16 cellular contexts compared by ENCODE assay signal in the genomic region with DNA sequence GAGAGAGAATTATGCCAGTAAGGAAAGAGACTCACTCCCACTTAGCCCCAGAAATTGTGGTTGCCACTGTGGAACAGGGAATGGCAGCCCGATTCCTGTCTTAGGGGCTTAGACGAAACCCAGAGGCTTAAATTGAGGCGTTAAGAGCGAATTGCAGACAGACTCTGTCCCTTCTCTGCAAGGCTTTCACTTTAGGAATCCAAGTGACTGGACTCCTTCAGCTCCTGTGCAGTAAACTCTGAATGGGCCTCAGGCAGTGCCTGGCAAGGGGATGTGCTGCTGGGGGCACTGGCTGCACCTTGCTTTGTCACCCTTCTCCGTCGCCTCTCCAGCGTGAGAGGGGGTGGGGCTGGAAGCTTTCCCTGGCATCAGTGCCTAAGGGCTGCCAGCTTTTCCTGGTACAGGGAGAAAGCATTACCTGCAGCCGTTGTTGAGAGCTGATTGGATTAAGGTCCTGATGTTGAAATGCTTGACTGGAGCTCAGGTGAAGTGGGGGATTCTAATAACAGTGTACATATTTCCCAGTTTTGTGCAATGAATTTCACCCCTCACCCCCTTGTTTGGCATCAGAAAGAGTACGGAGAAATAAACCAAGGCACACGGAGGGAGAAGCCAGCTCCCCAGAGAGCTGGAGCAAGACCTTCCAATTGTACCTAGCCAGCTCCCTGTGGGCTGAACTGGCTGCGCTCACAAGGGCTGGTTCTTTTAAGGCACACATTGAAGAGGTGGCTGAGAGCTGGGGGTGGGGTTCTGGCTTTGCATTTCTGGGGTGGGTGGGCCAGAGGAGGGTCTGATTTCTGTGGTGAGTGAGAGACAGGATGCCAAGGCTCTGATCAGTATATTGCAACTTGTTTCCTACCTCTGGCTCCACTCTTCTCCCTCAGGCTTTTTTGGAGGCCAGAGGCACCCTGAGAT. TPM values are rescaled to one million over a fixed set of nuclear protein-coding genes. Genes with fewer than 3 reads are reported as not detected.
DNase-seq lines count a peak whose midpoint lies in the region; ATAC-seq and TF ChIP-seq lines count a peak whose summit lies in the region.
"Had no signal": no experiment of that assay in that cellular context is flagged by ENCODE, and none has a peak within 500 bp of the region (broad histone marks: within the 10 kb centered on the region; RNA-seq: fewer than 3 reads in every experiment).

No MANE protein-coding gene starts in this region.

- H3K9me3 ChIP-seq in muscle layer of duodenum (ENCODE audit: control insufficient read depth in 1 of 2, low read length in 2 of 2) = no peaks in the 10 kb centered on the region
- H3K9me3 ChIP-seq: body of pancreas had no signal

- H3K27me3 Mint-ChIP-seq in osteocyte (ENCODE audit: unreplicated experiment) = peaks cover 40% of the 10 kb centered on the region
- peaks cover 59% of the 10 kb centered on the region for H3K27me3 Mint-ChIP-seq in activated T-cell treated with anti-CD3 and anti-CD28 coated beads, Interleukin-2, amount 50 U/mL, for 4 hours (ENCODE audit: low read depth)

- no peak overlapping the region for H3K4me3 Mint-ChIP-seq in osteocyte (ENCODE audit: unreplicated experiment)
- H3K4me3 Mint-ChIP-seq in activated T-cell treated with anti-CD3 and anti-CD28 coated beads, Interleukin-2, amount 50 U/mL, for 4 hours = no peak overlapping the region
- H3K4me3 Mint-ChIP-seq: memory B cell; stimulated activated naive CD8-positive, alpha-beta T cell treated with anti-CD3 and anti-CD28 coated beads, Interleukin-15, Interleukin-2, amounts not matched to agents 100 ng/mL and 50 ng/mL, for 24 hours; T-helper 17 cell had no signal

- peak overlapping the region; percentile 41 to 71 for H3K4me3 ChIP-seq in muscle layer of duodenum (ENCODE audit: low read depth in 1 of 2, low read length in 2 of 2)
- H3K4me3 ChIP-seq: body of pancreas had no signal

- no peaks in the 10 kb centered on the region for H3K36me3 Mint-ChIP-seq in osteocyte (ENCODE audit: unreplicated experiment)
- H3K36me3 Mint-ChIP-seq in activated T-cell treated with anti-CD3 and anti-CD28 coated beads, Interleukin-2, amount 50 U/mL, for 4 hours (ENCODE audit: insufficient read depth) = no peaks in the 10 kb centered on the region
- H3K36me3 Mint-ChIP-seq: memory B cell had no signal

- no peak for TF ChIP-seq CTCF in osteocyte (IDR thresholded peaks at IDR 0.05)

- peak overlapping the region; percentile 63 for H3K27ac ChIP-seq in caudate nucleus (ENCODE audit: low read depth, low read length)
- H3K27ac ChIP-seq in muscle layer of duodenum (ENCODE audit: low read length) = peak overlapping the region; percentile 76
- H3K27ac ChIP-seq: body of pancreas had no signal

- ATAC-seq in GM21423 (IDR thresholded peaks at IDR 0.05; ENCODE audit: unreplicated experiment) = no peak
- ATAC-seq in activated T-cell treated with anti-CD3 and anti-CD28 coated beads, Interleukin-2, amount 50 U/mL, for 4 hours = no peak
- ATAC-seq: body of pancreas, HepG2, T-helper 17 cell had no signal

- H3K4me1 ChIP-seq in muscle layer of duodenum (ENCODE audit: control insufficient read depth in 1 of 2, insufficient read depth in 2 of 2, low read length in 2 of 2) = peaks cover 0 to 27% of the 10 kb centered on the region in 2 donors

- peaks cover 0 to 4% of the 10 kb centered on the region in 2 donors for H3K36me3 ChIP-seq in muscle layer of duodenum (ENCODE audit: control insufficient read depth in 1 of 2, insufficient read depth in 2 of 2, low read length in 2 of 2)

- DNase-seq in DMS153 treated with DMSO at 0.1 percent for 48 hours (lab: John Stamatoyannopoulos, UW; ENCODE audit: unreplicated experiment) (peak; percentile 69), NCI-H2029 treated with DMSO at 0.1 percent for 48 hours (lab: John Stamatoyannopoulos, UW) (peak; percentile 35), caudate nucleus (lab: John Stamatoyannopoulos, UW) (peak in 27 of 61 donors; percentile 8 to 62 (median 31)), osteocyte (ENCODE audit: extremely low spot score, unreplicated experiment) (no peak), AG08396 (ENCODE audit: low spot score) (no peak)
- no peak for DNase-seq in activated T-cell treated with anti-CD3 and anti-CD28 coated beads, Interleukin-2, amount 50 U/mL, for 4 hours
- DNase-seq: activated naive CD4-positive, alpha-beta T cell treated with Interleukin-2 at 50 U/mL for 16 hours; MV-4-11; NCI-H774; T-helper 17 cell had no signal

- no peak overlapping the region for H3K27ac Mint-ChIP-seq in osteocyte (ENCODE audit: unreplicated experiment)
- H3K27ac Mint-ChIP-seq: memory B cell; stimulated activated naive CD8-positive, alpha-beta T cell treated with anti-CD3 and anti-CD28 coated beads, Interleukin-15, Interleukin-2, amounts not matched to agents 100 ng/mL and 50 ng/mL, for 24 hours; T-helper 17 cell had no signal

- H3K9me3 Mint-ChIP-seq in osteocyte (ENCODE audit: unreplicated experiment) = no peaks in the 10 kb centered on the region
- no peaks in the 10 kb centered on the region for H3K9me3 Mint-ChIP-seq in activated T-cell treated with anti-CD3 and anti-CD28 coated beads, Interleukin-2, amount 50 U/mL, for 4 hours
- H3K9me3 Mint-ChIP-seq: memory B cell; stimulated activated naive CD8-positive, alpha-beta T cell treated with anti-CD3 and anti-CD28 coated beads, Interleukin-15, Interleukin-2, amounts not matched to agents 100 ng/mL and 50 ng/mL, for 24 hours had no signal

- H3K4me1 Mint-ChIP-seq in osteocyte (ENCODE audit: unreplicated experiment) = peaks cover 2% of the 10 kb centered on the region
- H3K4me1 Mint-ChIP-seq in activated T-cell treated with anti-CD3 and anti-CD28 coated beads, Interleukin-2, amount 50 U/mL, for 4 hours (ENCODE audit: low read depth) = peaks cover 6% of the 10 kb centered on the region

- H3K27me3 ChIP-seq in muscle layer of duodenum (ENCODE audit: low read depth, low read length) = no peaks in the 10 kb centered on the region
- H3K27me3 ChIP-seq: body of pancreas had no signal

RNA-seq across cellular contexts. Expression of gene NFASC, which starts 39.7 kb away (rescaled TPM):
- 0.13 TPM in 1 of 2 replicates, not detected in the other for total RNA-seq in osteocyte
- total RNA-seq in activated T-cell treated with anti-CD3 and anti-CD28 coated beads, Interleukin-2, amount 50 U/mL, for 4 hours = under 1 TPM; 0.13 to 0.41 (median 0.13) TPM
- total RNA-seq: HepG2 had no signal

Comparison
In these comparisons a context has a peak if more than half of its experiments do, and no peak if none do; other contexts are left out.
1. DNase-seq: peak in DMS153 treated with DMSO at 0.1 percent for 48 hours (single experiment) and NCI-H2029 treated with DMSO at 0.1 percent for 48 hours (single experiment); none in osteocyte (single experiment), AG08396 (single experiment) and activated T-cell treated with anti-CD3 and anti-CD28 coated beads, Interleukin-2, amount 50 U/mL, for 4 hours (single experiment).